In the genomic region with DNA sequence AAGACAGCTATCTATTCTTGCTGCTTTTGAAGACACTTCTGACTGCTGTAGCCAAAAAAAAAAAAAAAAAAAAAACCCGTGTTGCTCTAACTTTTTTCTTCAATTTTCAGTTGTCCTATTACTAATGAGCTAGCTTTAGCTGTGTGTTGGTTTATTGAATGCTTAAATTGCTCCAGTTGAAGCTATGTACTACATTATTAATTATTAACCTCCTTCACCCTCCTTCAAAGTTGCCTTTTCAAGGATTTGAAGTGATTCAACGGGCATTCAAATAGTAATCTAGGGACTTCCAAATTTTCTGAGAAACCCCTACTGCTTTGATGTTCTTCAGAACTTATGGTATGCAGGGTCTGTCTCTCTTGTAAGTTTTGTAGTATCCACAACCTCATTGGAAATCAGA, we compare ENCODE assay signal across 33 cellular contexts.
"Had no signal": no experiment of that assay in that cellular context is flagged by ENCODE, and none has a peak within 500 bp of the region (broad histone marks: within the 10 kb centered on the region; RNA-seq: fewer than 3 reads in every experiment).

No MANE protein-coding gene starts in this region.

- H3K27ac ChIP-seq: cardiac muscle cell, KMS-11, Peyer's patch, SJSA1 had no signal

- H3K4me1 ChIP-seq: Peyer's patch, SJSA1 had no signal

- H3K9ac ChIP-seq: KMS-11, SK-N-SH had no signal

- H3K36me3 Mint-ChIP-seq: activated naive CD8-positive, alpha-beta T cell treated with anti-CD3 and anti-CD28 coated beads for 36 hours had no signal

- H3K4me2 ChIP-seq: KMS-11, SK-N-SH had no signal

- ATAC-seq: activated CD8-positive, alpha-beta T cell treated with anti-CD3 and anti-CD28 coated beads for 36 hours; activated T-cell treated with anti-CD3 and anti-CD28 coated beads, Interleukin-2, amount 50 U/mL, for 72 hours; activated T-helper 17 cell treated with anti-CD3 and anti-CD28 coated beads, Interleukin-2, amount 50 U/mL, for 72 hours; PC-3 had no signal

- H3K4me3 ChIP-seq: cardiac muscle cell, Peyer's patch, SJSA1 had no signal

- H3K4me3 Mint-ChIP-seq: activated CD4-positive, alpha-beta T cell treated with anti-CD3 and anti-CD28 coated beads, Interleukin-2, amount 10 ng/mL, durations not matched to agents 24 days and 14 days; activated CD8-positive, alpha-beta T cell treated with anti-CD3 and anti-CD28 coated beads for 36 hours; activated naive CD8-positive, alpha-beta T cell treated with anti-CD3 and anti-CD28 coated beads for 36 hours; activated T-cell treated with anti-CD3 and anti-CD28 coated beads, Interleukin-2, amount 50 U/mL, for 72 hours; activated T-helper 17 cell treated with anti-CD3 and anti-CD28 coated beads, Interleukin-2, amount 50 U/mL, for 72 hours; T-helper 1 cell treated with Interleukin-12 subunit alpha and Interleukin-12 subunit beta and Interleukin-4 antibody, amounts not matched to agents 30 μg/mL and 1 μg/mL, for 36 hours; T-helper 2 cell treated with Interferon-gamma antibody and Interleukin-4, amounts not matched to agents 5 μg/mL and 100 μg/mL, for 36 hours had no signal

- H3K27me3 ChIP-seq: cardiac muscle cell, Peyer's patch, SJSA1 had no signal

- H3K4me1 Mint-ChIP-seq: activated CD4-positive, alpha-beta T cell treated with anti-CD3 and anti-CD28 coated beads, Interleukin-2, amount 10 ng/mL, durations not matched to agents 24 days and 14 days; activated naive CD8-positive, alpha-beta T cell treated with anti-CD3 and anti-CD28 coated beads for 36 hours; activated T-helper 17 cell treated with anti-CD3 and anti-CD28 coated beads, Interleukin-2, amount 50 U/mL, for 72 hours had no signal

- DNase-seq: activated CD4-positive, alpha-beta T cell treated with anti-CD3 and anti-CD28 coated beads, Interleukin-2, amount 10 ng/mL, durations not matched to agents 24 days and 14 days; activated CD4-positive, alpha-beta T cell treated with anti-CD3 and anti-CD28 coated beads, Interleukin-2, amount 50 U/mL, for 4 hours; activated CD8-positive, alpha-beta T cell treated with anti-CD3 and anti-CD28 coated beads for 36 hours; activated effector memory CD4-positive, alpha-beta T cell treated with anti-CD3 and anti-CD28 coated beads, Interleukin-2, amount 50 U/mL, for 16 hours; activated naive CD4-positive, alpha-beta T cell; activated naive CD4-positive, alpha-beta T cell treated with anti-CD3 and anti-CD28 coated beads, Interleukin-2, amount 50 U/mL, for 16 hours; activated naive CD8-positive, alpha-beta T cell treated with anti-CD3 and anti-CD28 coated beads for 36 hours; activated T-cell treated with anti-CD3 and anti-CD28 coated beads, Interleukin-2, amount 50 U/mL, for 1 hour; activated T-cell treated with anti-CD3 and anti-CD28 coated beads, Interleukin-2, amount 50 U/mL, for 72 hours; amniotic stem cell; aorta; NCI-H1092 treated with DMSO at 0.1 percent for 48 hours; NCI-H1417; NCI-H146; NCI-H187; NCI-H2029 treated with DMSO at 0.1 percent for 48 hours; NCI-H2107; NCI-H226; NCI-H446 treated with DMSO at 0.1 percent for 48 hours; NCI-H524; NCI-H82; NK-92 treated with Interleukin-12 subunit alpha and Interleukin-12 subunit beta, amount 100 ng/mL, for 24 hours; Peyer's patch; RPMI8226; SHP77 treated with DMSO at 0.1 percent for 48 hours; SK-N-SH had no signal

- H3K27me3 Mint-ChIP-seq: activated CD4-positive, alpha-beta T cell treated with anti-CD3 and anti-CD28 coated beads, Interleukin-2, amount 10 ng/mL, durations not matched to agents 24 days and 14 days; activated CD8-positive, alpha-beta T cell treated with anti-CD3 and anti-CD28 coated beads for 36 hours; activated naive CD8-positive, alpha-beta T cell treated with anti-CD3 and anti-CD28 coated beads for 36 hours; activated T-helper 17 cell treated with anti-CD3 and anti-CD28 coated beads, Interleukin-2, amount 50 U/mL, for 72 hours had no signal

- H3K36me3 ChIP-seq: cardiac muscle cell, Peyer's patch, SJSA1 had no signal

- H3K27ac Mint-ChIP-seq: activated CD4-positive, alpha-beta T cell treated with anti-CD3 and anti-CD28 coated beads, Interleukin-2, amount 10 ng/mL, durations not matched to agents 24 days and 14 days; activated CD8-positive, alpha-beta T cell treated with anti-CD3 and anti-CD28 coated beads for 36 hours; activated naive CD8-positive, alpha-beta T cell treated with anti-CD3 and anti-CD28 coated beads for 36 hours; activated T-cell treated with anti-CD3 and anti-CD28 coated beads, Interleukin-2, amount 50 U/mL, for 72 hours; activated T-helper 17 cell treated with anti-CD3 and anti-CD28 coated beads, Interleukin-2, amount 50 U/mL, for 72 hours; T-helper 1 cell treated with Interleukin-12 subunit alpha and Interleukin-12 subunit beta and Interleukin-4 antibody, amounts not matched to agents 30 μg/mL and 1 μg/mL, for 36 hours; T-helper 2 cell treated with Interferon-gamma antibody and Interleukin-4, amounts not matched to agents 5 μg/mL and 100 μg/mL, for 36 hours had no signal

- H3K9me3 ChIP-seq: Peyer's patch, SJSA1, SK-N-SH had no signal
